Comparison of ENCODE assay signal across 16 cellular contexts in the genomic region with DNA sequence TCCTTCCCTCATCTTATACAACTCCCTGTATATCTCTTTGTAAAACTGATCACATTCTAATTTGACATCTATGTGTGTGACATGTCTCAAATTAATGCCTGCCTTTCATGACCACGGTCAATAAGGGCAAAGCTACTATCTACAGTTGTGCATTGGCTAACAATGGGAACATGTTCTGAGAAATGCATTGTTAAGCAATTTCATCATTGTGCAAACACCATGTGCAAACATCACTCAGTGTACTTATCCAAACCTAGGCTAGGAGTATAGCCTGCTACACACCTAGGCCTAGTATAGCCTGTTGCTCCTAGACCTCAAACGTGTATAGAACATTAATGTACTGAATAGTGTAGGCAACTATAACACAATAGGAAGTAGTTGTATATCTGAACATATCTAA.
A peak's percentile ranks its signal among the peaks of the same experiment; 100 is the strongest.
DNase-seq lines count a peak whose midpoint lies in the region; ATAC-seq, FAIRE-seq and TF ChIP-seq lines count a peak whose summit lies in the region.
"Had no signal": no experiment of that assay in that cellular context is flagged by ENCODE, and none has a peak within 500 bp of the region (broad histone marks: within the 10 kb centered on the region; RNA-seq: fewer than 3 reads in every experiment).

No MANE protein-coding gene starts in this region.

- no peak overlapping the region for H3K4me3 ChIP-seq in pancreas
- H3K4me3 ChIP-seq: adrenal gland, GM23338 had no signal

- no peak for FAIRE-seq in pancreas (lab: Jason Lieb, UNC)

- CTCF ChIA-PET in WTC11 (lab: Charles Lee) = no interaction called here

- no peak overlapping the region for H3K27ac Mint-ChIP-seq in WTC11
- H3K27ac Mint-ChIP-seq: activated T-helper 2 cell treated with anti-CD3 and anti-CD28 coated beads, Interferon-gamma antibody, Interleukin-2, Interleukin-4, amounts not matched to agents 10 μg/mL and 5 μg/mL and 100 μg/mL, durations not matched to agents 14 hours and 24 hours and 36 hours; GM23338 had no signal

- no peak overlapping the region for H3K27ac ChIP-seq in pancreas
- H3K27ac ChIP-seq: adrenal gland had no signal

- H3K9me3 Mint-ChIP-seq in WTC11 = no peaks in the 10 kb centered on the region
- H3K9me3 Mint-ChIP-seq: activated T-helper 2 cell treated with anti-CD3 and anti-CD28 coated beads, Interferon-gamma antibody, Interleukin-2, Interleukin-4, amounts not matched to agents 10 μg/mL and 5 μg/mL and 100 μg/mL, durations not matched to agents 14 hours and 24 hours and 36 hours; GM23338 had no signal

- no peaks in the 10 kb centered on the region for H3K27me3 Mint-ChIP-seq in WTC11 (ENCODE audit: low read depth)

- intact Hi-C loops in pancreas (cut with DNase I) = no loop called here

- no peaks in the 10 kb centered on the region for H3K36me3 ChIP-seq in pancreas
- H3K36me3 ChIP-seq: adrenal gland had no signal

- TF ChIP-seq CTCF in WTC11 (IDR thresholded peaks at IDR 0.05) (no peak), pancreas (IDR thresholded peaks at IDR 0.05) (no peak)

- no peaks in the 10 kb centered on the region for H3K27me3 ChIP-seq in pancreas
- H3K27me3 ChIP-seq: adrenal gland had no signal

- peaks cover 4% of the 10 kb centered on the region; the same call in 1 of the 2 replicates for H3K4me1 Mint-ChIP-seq in WTC11
- H3K4me1 Mint-ChIP-seq: neural crest cell had no signal

- DNase-seq in DMS153 (lab: John Stamatoyannopoulos, UW) (peak; percentile 80), HuH-7.5 (ENCODE audit: low spot score) (peak; percentile 27), WTC11 (ENCODE audit: low spot score) (no peak), pancreas (no peak), HCEC 1CT (no peak)
- DNase-seq: activated CD4-positive, CD25-positive, alpha-beta regulatory T cell; adrenal gland; C1 segment of cervical spinal cord; NCI-H1048; stimulated activated CD4-positive, alpha-beta T cell treated with anti-CD3 and anti-CD28 coated beads, Interleukin-2, amount 100 ng/mL, for 48 hours; T-helper 1 cell had no signal

- H3K36me3 Mint-ChIP-seq in WTC11 = no peaks in the 10 kb centered on the region

- ATAC-seq in WTC11 = no peak
- ATAC-seq in pancreas = peak; percentile 46 to 89 (median 78)
- ATAC-seq in HG03280 (IDR thresholded peaks at IDR 0.05; ENCODE audit: unreplicated experiment) = no peak
- no peak for ATAC-seq in HG03469 (IDR thresholded peaks at IDR 0.05; ENCODE audit: unreplicated experiment)
- ATAC-seq: GM23338 had no signal

- H3K4me1 ChIP-seq in pancreas = no peaks in the 10 kb centered on the region
- H3K4me1 ChIP-seq: adrenal gland had no signal

- no peaks in the 10 kb centered on the region for H3K9me3 ChIP-seq in pancreas
- H3K9me3 ChIP-seq: adrenal gland had no signal

- POLR2A ChIA-PET in WTC11 (lab: Charles Lee) = no interaction called here

- WGBS in pancreas, 2 donors = 8 to 18% methylated on average over 2 of the region's 2 CpGs

- H3K4me3 Mint-ChIP-seq in WTC11 = no peak overlapping the region
- H3K4me3 Mint-ChIP-seq: GM23338, neural crest cell had no signal

TF ChIP-seq in WTC11, 78 proteins besides CTCF, POLR2A, EP300 and RAD21:
- peak; percentile 78 for TF ChIP-seq GABPB1 (CRISPR knock-in tag; IDR thresholded peaks at IDR 0.05)
- TF ChIP-seq STAT6 (CRISPR knock-in tag; conservative IDR thresholded peaks at IDR 0.05; ENCODE audit: low read depth) = no peak

Comparison
In these comparisons a context has a peak if more than half of its experiments do, and no peak if none do; other contexts are left out.
1. DNase-seq: peak in DMS153 (single experiment) and HuH-7.5 (single experiment); none in WTC11 (single experiment), pancreas (0 of 6) and HCEC 1CT (single experiment).
2. ATAC-seq: peak in pancreas (4 of 4); none in WTC11 (single experiment), HG03280 (single experiment) and HG03469 (single experiment).